Comparison of ENCODE assay signal across 8 cellular contexts in genomic region chr6:169723991-169724553, GRCh38. TPM values are rescaled to one million over a fixed set of nuclear protein-coding genes. Genes with fewer than 3 reads are reported as not detected.
DNase-seq lines count a peak whose midpoint lies in the region; ATAC-seq and TF ChIP-seq lines count a peak whose summit lies in the region.

Gene PHF10, minus strand, starts transcription at chr6:169724500. Its CDS starts 569 bp downstream, at chr6:169723931.

- TF ChIP-seq CTCF in dorsolateral prefrontal cortex (IDR thresholded peaks at IDR 0.05 in 54 of 56, conservative IDR thresholded peaks at IDR 0.05 in 2 of 56; ENCODE audit: low read depth in 1 of 56, partially characterized antibody in 56 of 56) (no peak), lower lobe of right lung (IDR thresholded peaks at IDR 0.05) (no peak)

- ATAC-seq in GM21515 (IDR thresholded peaks at IDR 0.05; ENCODE audit: unreplicated experiment) (peak; percentile 39), lower lobe of right lung (peak; percentile 4 to 33)
- ATAC-seq in activated CD4-positive, CD25-positive, alpha-beta regulatory T cell treated with anti-CD3 and anti-CD28 coated beads, Interleukin-2, amount 50 U/mL, for 24 hours = peak; percentile 64 to 68

- peak within 1 kb of the TSS; percentile 71 to 97 (median 93) for H3K27ac ChIP-seq in dorsolateral prefrontal cortex
- H3K27ac ChIP-seq in lower lobe of right lung = peak within 1 kb of the TSS; percentile 89

- no peaks in the 10 kb centered on the region for H3K27me3 ChIP-seq in dorsolateral prefrontal cortex
- H3K27me3 ChIP-seq in lower lobe of right lung (ENCODE audit: low read depth) = no peaks in the 10 kb centered on the region

- H3K4me3 ChIP-seq in dorsolateral prefrontal cortex (peak within 1 kb of the TSS; percentile 58 to 88 (median 77)), lower lobe of right lung (peak within 1 kb of the TSS; percentile 73)

- DNase-seq in EL (peak; percentile 41), HuH-7.5 (ENCODE audit: low spot score) (peak; percentile 46), dorsolateral prefrontal cortex (peak in 5 of 10 donors; percentile 20 to 61 (median 41)), lower lobe of right lung (peak; percentile 58), NCI-H1436 treated with DMSO at 0.1 percent for 48 hours (lab: John Stamatoyannopoulos, UW) (no peak)
- DNase-seq in stimulated activated CD8-positive, alpha-beta memory T cell treated with anti-CD3 and anti-CD28 coated beads, Interleukin-15, amount 100 ng/mL, for 24 hours (ENCODE audit: low read depth) = peak; percentile 17

- peaks cover 1% of the 10 kb centered on the region for H3K36me3 ChIP-seq in lower lobe of right lung

- H3K4me1 ChIP-seq in lower lobe of right lung = peaks cover 24% of the 10 kb centered on the region

- intact Hi-C loops in dorsolateral prefrontal cortex (cut with DNase I) (loop anchor here (1.0 to 2.0 kb wide), 3 partner anchors 21 to 27 kb away; partner anchors contain the start of genes C6orf120 (in 2 of the 2), DYNLT2 (in 2 of the 2), ERMARD (in 2 of the 2) and WDR27 (in 2 of the 2)), lower lobe of right lung (cut with DNase I) (no loop called here)

- H3K9me3 ChIP-seq in lower lobe of right lung = no peaks in the 10 kb centered on the region

RNA-seq across cellular contexts. Expression of gene PHF10, which starts in this region (rescaled TPM):
- total RNA-seq in dorsolateral prefrontal cortex (10 to 100 TPM; 38.8 to 98.3 (median 52.8) TPM), lower lobe of right lung (45.7 TPM)
